In the genomic region with DNA sequence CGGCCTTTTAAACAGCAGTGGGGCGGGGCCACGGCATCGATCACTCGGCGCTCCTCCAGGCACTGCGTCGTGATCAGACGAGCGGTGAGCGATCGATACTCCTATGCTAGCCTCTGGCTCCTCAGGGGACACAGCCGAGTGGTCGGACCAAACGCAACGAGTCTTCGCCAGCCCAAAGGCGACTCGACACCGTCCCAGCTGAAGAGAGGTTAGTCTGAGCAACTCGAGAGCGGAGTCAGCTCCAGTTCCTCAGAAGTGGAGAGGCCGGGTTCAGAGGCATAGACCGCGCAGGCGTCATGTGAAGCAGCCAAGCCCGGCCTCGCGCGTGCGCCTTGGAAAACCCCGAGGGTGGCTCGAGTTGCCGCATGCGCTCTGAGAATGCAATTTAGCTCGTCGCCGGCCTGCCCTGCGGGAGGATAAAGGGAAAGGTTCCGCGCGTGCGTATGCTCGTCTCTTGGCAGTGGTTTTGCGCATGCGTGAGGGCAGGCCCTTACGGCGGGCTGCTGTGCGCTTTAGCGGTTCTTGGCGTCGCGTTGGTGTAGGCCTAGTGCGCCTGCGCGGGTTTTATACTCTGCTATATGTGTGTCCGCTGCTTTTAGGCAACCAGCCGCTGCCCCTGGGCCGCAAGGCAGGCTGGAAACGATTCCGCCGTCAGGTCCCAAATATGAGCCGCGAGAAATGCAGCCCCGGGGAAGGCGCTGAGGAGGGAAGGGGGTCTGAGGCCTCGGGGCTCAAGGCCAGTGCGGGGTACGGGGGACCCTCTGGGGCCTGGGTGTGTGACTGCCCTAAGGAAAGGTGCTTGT, we compare ENCODE assay signal across 8 cellular contexts. TPM values are rescaled to one million over a fixed set of nuclear protein-coding genes. Genes with fewer than 3 reads are reported as not detected.
DNase-seq lines count a peak whose midpoint lies in the region; ATAC-seq, FAIRE-seq and TF ChIP-seq lines count a peak whose summit lies in the region.

A gene (plus strand): TSS at position 98 of the 803 bp plus-strand sequence. CDS start 6,598 bp downstream, outside the sequence.

- H3K9me3 ChIP-seq in mammary epithelial cell (replicated peaks; ENCODE audit: insufficient read depth, low read length), result no peaks in the 10 kb centered on the region
- H3K9me3 ChIP-seq in small intestine (ENCODE audit: control insufficient read depth, low read depth), result no peaks in the 10 kb centered on the region

- H2AFZ ChIP-seq in ACC112 (ENCODE audit: low read length, unreplicated experiment) (peak within 1 kb of the TSS; percentile 90), mammary epithelial cell (ENCODE audit: low read depth, low read length) (peak within 1 kb of the TSS; percentile 98)

- H3K4me1 ChIP-seq in ACC112 (ENCODE audit: control insufficient read depth, insufficient read depth, low read length, unreplicated experiment) (peaks cover 4% of the 10 kb centered on the region), mammary epithelial cell (ENCODE audit: insufficient read depth, low read length) (peaks cover 16% of the 10 kb centered on the region), small intestine (ENCODE audit: control insufficient read depth in 2 of 2, insufficient read depth in 1 of 2, low read depth in 1 of 2, low read length in 1 of 2) (peaks cover 6 to 11% of the 10 kb centered on the region in 2 donors)

- DNase-seq in NCI-H2196 treated with DMSO at 0.1 percent for 48 hours (lab: John Stamatoyannopoulos, UW; ENCODE audit: unreplicated experiment) (peak; percentile 99), mammary epithelial cell (peak; percentile 99), iPS-NIHi11 (ENCODE audit: low spot score) (peak; percentile 96), small intestine (peak; percentile 100)

- H3K9ac ChIP-seq in mammary epithelial cell (ENCODE audit: insufficient read depth, low read length), result peak within 1 kb of the TSS; percentile 91

- H3K79me2 ChIP-seq in ACC112 (ENCODE audit: control insufficient read depth, insufficient read depth, low read length, unreplicated experiment) (peaks cover 3% of the 10 kb centered on the region), mammary epithelial cell (ENCODE audit: insufficient read depth, low read length) (peaks cover 14% of the 10 kb centered on the region)

- TF ChIP-seq CTCF in VCaP (conservative IDR thresholded peaks at IDR 0.05), result no peak
- no peak for TF ChIP-seq CTCF in mammary epithelial cell (conservative IDR thresholded peaks at IDR 0.05 in 1 of 2, IDR thresholded peaks at IDR 0.05 in 1 of 2; ENCODE audit: extremely low read depth in 1 of 2, insufficient read depth in 1 of 2, low read depth in 1 of 2, low read length in 2 of 2)

- H3K4me2 ChIP-seq in mammary epithelial cell (ENCODE audit: insufficient read depth, low read depth, low read length), result peak within 1 kb of the TSS; percentile 91

- H3K27ac ChIP-seq in ACC112 (ENCODE audit: low read depth, low read length) (peak within 1 kb of the TSS; percentile 89), VCaP (peak within 1 kb of the TSS; percentile 84), mammary epithelial cell (ENCODE audit: insufficient read depth, low read depth, low read length) (peak within 1 kb of the TSS; percentile 88), small intestine (ENCODE audit: low read depth in 1 of 2, low read length in 1 of 2) (peak within 1 kb of the TSS; percentile 96)

- no peaks in the 10 kb centered on the region for H3K36me3 ChIP-seq in ACC112 (ENCODE audit: insufficient read depth, low read length)
- H3K36me3 ChIP-seq in mammary epithelial cell (ENCODE audit: insufficient read depth, low read length), result no peaks in the 10 kb centered on the region
- no peaks in the 10 kb centered on the region for H3K36me3 ChIP-seq in small intestine (ENCODE audit: control insufficient read depth in 2 of 2, insufficient read depth in 2 of 2, low read length in 2 of 2)

- ATAC-seq in GM18870 (IDR thresholded peaks at IDR 0.05; ENCODE audit: unreplicated experiment), result peak; percentile 88
- ATAC-seq in HG03135 (IDR thresholded peaks at IDR 0.05; ENCODE audit: unreplicated experiment), result peak; percentile 85

- H4K20me1 ChIP-seq in mammary epithelial cell (ENCODE audit: insufficient read depth, low read length), result no peaks in the 10 kb centered on the region

- CTCF ChIA-PET in mammary epithelial cell (lab: Charles Lee; ENCODE audit: low non-redundant PET), result interaction anchor here (0.7 kb wide), 1 partner anchor 24 kb away, joined by 3 read pairs; no protein-coding TSS in a partner anchor

- FAIRE-seq in small intestine (lab: Jason Lieb, UNC), result no peak

- in situ Hi-C loops in mammary epithelial cell (cut with MboI; ENCODE audit: low sequenced_read_pairs in 2 of 2), result no loop called here

- H3K27me3 ChIP-seq in ACC112 (ENCODE audit: insufficient read depth, low read length) (no peaks in the 10 kb centered on the region), mammary epithelial cell (ENCODE audit: insufficient read depth, low read length) (no peaks in the 10 kb centered on the region), small intestine (ENCODE audit: control insufficient read depth in 2 of 2, insufficient read depth in 2 of 2, low read length in 2 of 2) (no peaks in the 10 kb centered on the region)

- dilution Hi-C loops in mammary epithelial cell (cut with HindIII; ENCODE audit: low sequenced_read_pairs), result no loop called here

- H3K4me3 ChIP-seq in ACC112 (ENCODE audit: low read depth, low read length) (peak within 1 kb of the TSS; percentile 90), mammary epithelial cell (replicated peaks in 1 of 3; ENCODE audit: insufficient read depth in 1 of 3, low read depth in 2 of 3, low read length in 3 of 3) (peak within 1 kb of the TSS; percentile 60 to 89 (median 87)), small intestine (ENCODE audit: low read depth in 1 of 2, low read length in 2 of 2) (peak within 1 kb of the TSS; percentile 51 to 66)

- intact Hi-C loops in mammary epithelial cell (cut with micrococcal nuclease), result loop anchor here (2.0 kb wide), 1 partner anchor 49 kb away; no protein-coding TSS in a partner anchor

- 0% methylated on average over 27 of the region's 69 CpGs for WGBS in mammary epithelial cell (ENCODE audit: low coverage, missing lambda C conversion rate)
- WGBS in small intestine, 3 donors, result 0 to 1% (median 1%) methylated on average over 69 of the region's 69 CpGs

- no TSS peak for BruUV-seq in mammary epithelial cell (replicated peaks; lab: Mats Ljungman, UMichigan)

RNA-seq across cellular contexts. Expression of the gene that starts here (rescaled TPM):
- 1 to 10 TPM; 2.8 to 4.0 TPM for total RNA-seq in mammary epithelial cell
- polyA plus RNA-seq in mammary epithelial cell (2.3 TPM), small intestine (100 to 1,000 TPM in 1 of 3 donors, 10 to 100 TPM in 1, 1 to 10 TPM in 1; 8.7 to 117 (median 67.6) TPM)
- 1.6 TPM for polyA minus RNA-seq in mammary epithelial cell

Comparison
In these comparisons a context has a peak if more than half of its experiments do, and no peak if none do; other contexts are left out.
1. Peak in every context shown above with its lines: DNase-seq, ATAC-seq, H3K4me3 ChIP-seq and H3K27ac ChIP-seq.